In the genomic region with DNA sequence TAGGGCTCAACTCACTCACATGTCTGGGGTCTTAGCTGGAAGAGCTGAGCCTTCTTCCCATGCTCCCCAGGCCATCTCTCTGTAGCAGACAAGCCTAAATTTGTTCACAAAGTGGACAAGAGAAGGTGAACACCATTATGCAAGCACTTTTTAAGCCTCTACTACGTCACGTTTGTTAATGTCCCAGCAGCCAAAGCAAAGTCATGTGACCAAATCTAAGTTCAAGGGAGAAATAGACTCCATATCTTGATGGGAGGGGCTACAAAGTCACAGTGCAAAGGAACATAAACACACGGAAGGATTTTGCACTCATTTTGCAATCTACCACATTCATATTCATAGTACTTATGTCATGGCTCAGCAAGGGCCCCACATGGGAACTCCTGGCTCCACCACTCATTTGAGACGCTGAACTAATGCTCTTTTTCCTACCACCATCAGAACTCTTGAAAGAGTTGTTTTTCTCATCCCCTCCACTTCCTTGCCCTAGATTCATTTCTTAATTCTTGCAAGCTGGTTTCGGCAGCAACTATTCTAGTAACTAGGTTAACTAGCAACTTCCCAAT, we compare ENCODE assay signal across 2 cellular contexts.
TF ChIP-seq lines count a peak whose summit lies in the region.

No MANE protein-coding gene starts in this region.

TF ChIP-seq in GM12878, 131 proteins besides CTCF, POLR2A, EP300 and RAD21 (continued from another document):
- TF ChIP-seq, protein P1, sequence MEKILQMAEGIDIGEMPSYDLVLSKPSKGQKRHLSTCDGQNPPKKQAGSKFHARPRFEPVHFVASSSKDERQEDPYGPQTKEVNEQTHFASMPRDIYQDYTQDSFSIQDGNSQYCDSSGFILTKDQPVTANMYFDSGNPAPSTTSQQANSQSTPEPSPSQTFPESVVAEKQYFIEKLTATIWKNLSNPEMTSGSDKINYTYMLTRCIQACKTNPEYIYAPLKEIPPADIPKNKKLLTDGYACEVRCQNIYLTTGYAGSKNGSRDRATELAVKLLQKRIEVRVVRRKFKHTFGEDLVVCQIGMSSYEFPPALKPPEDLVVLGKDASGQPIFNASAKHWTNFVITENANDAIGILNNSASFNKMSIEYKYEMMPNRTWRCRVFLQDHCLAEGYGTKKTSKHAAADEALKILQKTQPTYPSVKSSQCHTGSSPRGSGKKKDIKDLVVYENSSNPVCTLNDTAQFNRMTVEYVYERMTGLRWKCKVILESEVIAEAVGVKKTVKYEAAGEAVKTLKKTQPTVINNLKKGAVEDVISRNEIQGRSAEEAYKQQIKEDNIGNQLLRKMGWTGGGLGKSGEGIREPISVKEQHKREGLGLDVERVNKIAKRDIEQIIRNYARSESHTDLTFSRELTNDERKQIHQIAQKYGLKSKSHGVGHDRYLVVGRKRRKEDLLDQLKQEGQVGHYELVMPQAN (conservative IDR thresholded peaks at IDR 0.05) = no peak
TF ChIP-seq in GM12878: peak in this region for 1.

TF ChIP-seq in SK-N-SH treated with all-trans-retinoic acid at 6 μM for 48 hours, 23 proteins besides CTCF, POLR2A, EP300 and RAD21 (continued from another document):
- TF ChIP-seq, protein P2, sequence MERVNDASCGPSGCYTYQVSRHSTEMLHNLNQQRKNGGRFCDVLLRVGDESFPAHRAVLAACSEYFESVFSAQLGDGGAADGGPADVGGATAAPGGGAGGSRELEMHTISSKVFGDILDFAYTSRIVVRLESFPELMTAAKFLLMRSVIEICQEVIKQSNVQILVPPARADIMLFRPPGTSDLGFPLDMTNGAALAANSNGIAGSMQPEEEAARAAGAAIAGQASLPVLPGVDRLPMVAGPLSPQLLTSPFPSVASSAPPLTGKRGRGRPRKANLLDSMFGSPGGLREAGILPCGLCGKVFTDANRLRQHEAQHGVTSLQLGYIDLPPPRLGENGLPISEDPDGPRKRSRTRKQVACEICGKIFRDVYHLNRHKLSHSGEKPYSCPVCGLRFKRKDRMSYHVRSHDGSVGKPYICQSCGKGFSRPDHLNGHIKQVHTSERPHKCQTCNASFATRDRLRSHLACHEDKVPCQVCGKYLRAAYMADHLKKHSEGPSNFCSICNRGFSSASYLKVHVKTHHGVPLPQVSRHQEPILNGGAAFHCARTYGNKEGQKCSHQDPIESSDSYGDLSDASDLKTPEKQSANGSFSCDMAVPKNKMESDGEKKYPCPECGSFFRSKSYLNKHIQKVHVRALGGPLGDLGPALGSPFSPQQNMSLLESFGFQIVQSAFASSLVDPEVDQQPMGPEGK (CRISPR knock-in tag; IDR thresholded peaks at IDR 0.05; ENCODE audit: borderline replicate concordance) = no peak
- TF ChIP-seq TOX (CRISPR knock-in tag; IDR thresholded peaks at IDR 0.05; ENCODE audit: borderline replicate concordance) (no peak), ZFP3 (CRISPR knock-in tag; IDR thresholded peaks at IDR 0.05) (no peak), ZC3H10 (CRISPR knock-in tag; IDR thresholded peaks at IDR 0.05) (no peak), GLIS3 (CRISPR knock-in tag; IDR thresholded peaks at IDR 0.05) (no peak), BACH2 (CRISPR knock-in tag; IDR thresholded peaks at IDR 0.05; ENCODE audit: borderline replicate concordance) (no peak), ZNF565 (CRISPR knock-in tag; conservative IDR thresholded peaks at IDR 0.05; ENCODE audit: low read depth) (no peak), PPARA (CRISPR knock-in tag; IDR thresholded peaks at IDR 0.05; ENCODE audit: borderline replicate concordance) (no peak), ARNTL (CRISPR knock-in tag; IDR thresholded peaks at IDR 0.05; ENCODE audit: borderline replicate concordance, low read depth) (no peak), ZNF8 (CRISPR knock-in tag; IDR thresholded peaks at IDR 0.05) (no peak), CSDC2 (CRISPR knock-in tag; IDR thresholded peaks at IDR 0.05) (no peak), TCF4 (CRISPR knock-in tag; IDR thresholded peaks at IDR 0.05; ENCODE audit: borderline replicate concordance) (no peak), ZNF70 (CRISPR knock-in tag; IDR thresholded peaks at IDR 0.05) (no peak)
- TF ChIP-seq, protein P3, sequence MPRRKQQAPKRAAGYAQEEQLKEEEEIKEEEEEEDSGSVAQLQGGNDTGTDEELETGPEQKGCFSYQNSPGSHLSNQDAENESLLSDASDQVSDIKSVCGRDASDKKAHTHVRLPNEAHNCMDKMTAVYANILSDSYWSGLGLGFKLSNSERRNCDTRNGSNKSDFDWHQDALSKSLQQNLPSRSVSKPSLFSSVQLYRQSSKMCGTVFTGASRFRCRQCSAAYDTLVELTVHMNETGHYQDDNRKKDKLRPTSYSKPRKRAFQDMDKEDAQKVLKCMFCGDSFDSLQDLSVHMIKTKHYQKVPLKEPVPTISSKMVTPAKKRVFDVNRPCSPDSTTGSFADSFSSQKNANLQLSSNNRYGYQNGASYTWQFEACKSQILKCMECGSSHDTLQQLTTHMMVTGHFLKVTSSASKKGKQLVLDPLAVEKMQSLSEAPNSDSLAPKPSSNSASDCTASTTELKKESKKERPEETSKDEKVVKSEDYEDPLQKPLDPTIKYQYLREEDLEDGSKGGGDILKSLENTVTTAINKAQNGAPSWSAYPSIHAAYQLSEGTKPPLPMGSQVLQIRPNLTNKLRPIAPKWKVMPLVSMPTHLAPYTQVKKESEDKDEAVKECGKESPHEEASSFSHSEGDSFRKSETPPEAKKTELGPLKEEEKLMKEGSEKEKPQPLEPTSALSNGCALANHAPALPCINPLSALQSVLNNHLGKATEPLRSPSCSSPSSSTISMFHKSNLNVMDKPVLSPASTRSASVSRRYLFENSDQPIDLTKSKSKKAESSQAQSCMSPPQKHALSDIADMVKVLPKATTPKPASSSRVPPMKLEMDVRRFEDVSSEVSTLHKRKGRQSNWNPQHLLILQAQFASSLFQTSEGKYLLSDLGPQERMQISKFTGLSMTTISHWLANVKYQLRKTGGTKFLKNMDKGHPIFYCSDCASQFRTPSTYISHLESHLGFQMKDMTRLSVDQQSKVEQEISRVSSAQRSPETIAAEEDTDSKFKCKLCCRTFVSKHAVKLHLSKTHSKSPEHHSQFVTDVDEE (CRISPR knock-in tag; IDR thresholded peaks at IDR 0.05) = no peak
